In the genomic region with DNA sequence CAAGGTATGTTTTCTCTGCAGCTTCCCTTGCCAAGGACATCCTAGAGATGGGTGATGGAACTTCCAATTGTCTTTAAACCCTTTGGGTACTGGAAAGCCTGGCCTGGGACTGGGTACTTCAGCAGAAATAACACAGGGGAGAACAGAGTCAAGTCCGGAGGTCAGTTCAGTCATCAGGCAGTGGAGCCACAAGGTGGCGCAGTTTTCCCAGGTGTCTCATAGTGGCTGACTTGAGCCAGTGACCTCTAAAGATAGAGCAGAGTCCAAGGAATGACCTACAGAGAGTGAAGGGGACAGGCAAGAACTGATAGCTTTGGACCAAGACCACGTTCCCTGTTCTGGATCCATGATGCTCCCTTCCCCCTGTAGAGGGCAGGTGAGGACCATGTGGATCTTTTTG, we compare ENCODE assay signal across 16 cellular contexts. TPM values are rescaled to one million over a fixed set of nuclear protein-coding genes. Genes with fewer than 3 reads are reported as not detected.
DNase-seq lines count a peak whose midpoint lies in the region; ATAC-seq and TF ChIP-seq lines count a peak whose summit lies in the region.
"Not testable (repeated sequence)": the region's sequence is repeated elsewhere in the genome, so short reads cannot be mapped to it uniquely, and the experiment has no call there.
"Had no signal": no experiment of that assay in that cellular context is flagged by ENCODE, and none has a peak within 500 bp of the region (broad histone marks: within the 10 kb centered on the region; RNA-seq: fewer than 3 reads in every experiment).

No MANE protein-coding gene starts in this region.

- H4K20me1 ChIP-seq in Karpas-422 (ENCODE audit: insufficient read depth, low read depth, low read length); PC-3 (ENCODE audit: low read length): not testable (repeated sequence)

- not testable (repeated sequence) for H3K36me3 ChIP-seq in Karpas-422 (ENCODE audit: insufficient read depth, low read length); PC-3 (ENCODE audit: low read depth, low read length); testis (ENCODE audit: low read depth, missing control alignments)

- not testable (repeated sequence) for H3K4me1 ChIP-seq in Karpas-422 (ENCODE audit: low read length); PC-3 (ENCODE audit: insufficient read depth, low read length); testis

- CTCF ChIA-PET in PC-3 (lab: Charles Lee); MCF 10A (lab: Yijun Ruan, JAX): not testable (repeated sequence)

- 46 to 49% methylated on average over 3 of the region's 3 CpGs for WGBS in testis, 2 donors

- H3K27me3 ChIP-seq in Karpas-422 (ENCODE audit: low read length); PC-3 (ENCODE audit: low read length); testis: not testable (repeated sequence)

- TF ChIP-seq CTCF in C4-2B (conservative IDR thresholded peaks at IDR 0.05) (peak; percentile 43), GM12873 (IDR thresholded peaks at IDR 0.05; ENCODE audit: insufficient read depth, low read depth, low read length, missing control alignments) (peak; percentile 48), PC-3 (conservative IDR thresholded peaks at IDR 0.05; ENCODE audit: low read depth, low read length) (peak; percentile 43; the same call in 1 of the 2 replicates), MCF 10A (IDR thresholded peaks at IDR 0.05; ENCODE audit: unreplicated experiment) (peak; percentile 51), glutamatergic neuron (IDR thresholded peaks at IDR 0.05; ENCODE audit: partially characterized antibody, unreplicated experiment) (peak; percentile 67), testis (IDR thresholded peaks at IDR 0.05) (peak in 2 of 3 experiments; percentile 14 to 27)

- H3K9ac ChIP-seq in Karpas-422 (ENCODE audit: low read length); PC-3 (ENCODE audit: low read length): not testable (repeated sequence)

- intact Hi-C loops in PC-3 (cut with micrococcal nuclease); MCF 10A (cut with micrococcal nuclease); testis (cut with DNase I; ENCODE audit: low total_unique reads): not testable (repeated sequence)

- not testable (repeated sequence) for H3K4me3 ChIP-seq in Karpas-422 (ENCODE audit: low read length); PC-3 (ENCODE audit: low read length); testis

- not testable (repeated sequence) for H3K9me3 ChIP-seq in Karpas-422 (ENCODE audit: low read length); PC-3 (ENCODE audit: low read length); testis

- BruUV-seq in PC-3 (replicated peaks; lab: Mats Ljungman, UMichigan); MCF 10A (replicated peaks; lab: Mats Ljungman, UMichigan): not testable (repeated sequence)

- H3K4me3 Mint-ChIP-seq in MCF 10A (ENCODE audit: unreplicated experiment); glutamatergic neuron (ENCODE audit: unreplicated experiment): not testable (repeated sequence)

- not testable (repeated sequence) for H3F3A ChIP-seq in PC-3 (ENCODE audit: low read length, unreplicated experiment)

- not testable (repeated sequence) for H3K9me2 ChIP-seq in Karpas-422 (replicated peaks; ENCODE audit: insufficient read depth, low read length); PC-3 (replicated peaks; ENCODE audit: low read length)

- POLR2A ChIA-PET in PC-3 (lab: Charles Lee; ENCODE audit: unreplicated experiment); MCF 10A (lab: Yijun Ruan, JAX): not testable (repeated sequence)

- not testable (repeated sequence) for H3K9me3 Mint-ChIP-seq in MCF 10A (ENCODE audit: unreplicated experiment); glutamatergic neuron (ENCODE audit: unreplicated experiment)

- peaks cover 15% of the 10 kb centered on the region for H3K27me3 Mint-ChIP-seq in MCF 10A (ENCODE audit: insufficient read depth, unreplicated experiment)
- H3K27me3 Mint-ChIP-seq in glutamatergic neuron (ENCODE audit: unreplicated experiment): not testable (repeated sequence)

- not testable (repeated sequence) for H3K79me2 ChIP-seq in Karpas-422 (ENCODE audit: low read length); PC-3 (ENCODE audit: low read length)

- H3K27ac ChIP-seq in C4-2B; Karpas-422 (ENCODE audit: low read length); PC-3 (ENCODE audit: low read length); testis: not testable (repeated sequence)

- H3K4me1 Mint-ChIP-seq in MCF 10A (ENCODE audit: insufficient read depth, unreplicated experiment): peaks cover 28% of the 10 kb centered on the region
- not testable (repeated sequence) for H3K4me1 Mint-ChIP-seq in glutamatergic neuron (ENCODE audit: low read depth, unreplicated experiment)

- DNase-seq in Karpas-422: peak; percentile 44
- DNase-seq in PC-3: peak; percentile 22
- peak; percentile 27 for DNase-seq in activated CD4-positive, alpha-beta T cell treated with anti-CD3 and anti-CD28 coated beads for 48 hours
- DNase-seq in MCF 10A (ENCODE audit: unreplicated experiment): peak; percentile 30
- peak; percentile 72 for DNase-seq in glutamatergic neuron
- peak; percentile 54 for DNase-seq in testis

- not testable (repeated sequence) for H3K4me2 ChIP-seq in Karpas-422 (ENCODE audit: low read depth, low read length, poor library complexity, severe bottlenecking); PC-3 (ENCODE audit: low read length)

- not testable (repeated sequence) for H3K36me3 Mint-ChIP-seq in MCF 10A (ENCODE audit: insufficient read depth, unreplicated experiment); glutamatergic neuron (ENCODE audit: unreplicated experiment)

- not testable (repeated sequence) for H3K27ac Mint-ChIP-seq in MCF 10A (ENCODE audit: low read depth, unreplicated experiment); glutamatergic neuron (ENCODE audit: unreplicated experiment)

- H2AFZ ChIP-seq in Karpas-422 (ENCODE audit: low read length); PC-3 (ENCODE audit: low read length): not testable (repeated sequence)

- not testable (repeated sequence) for TF ChIP-seq POLR2A in testis (IDR thresholded peaks at IDR 0.05)

- ATAC-seq in PC-3: not testable (repeated sequence)

RNA-seq across cellular contexts. Expression of a gene that starts 6.8 kb away (rescaled TPM):
- not detected in 2 replicates for total RNA-seq in Karpas-422 (2014; rRNA removed; shearing (Covaris generic); ENCODE audit: low replicate concordance)
- total RNA-seq in PC-3 (2014; rRNA removed) (not detected in 2 replicates), MCF 10A (2022) (not detected in 2 replicates), glutamatergic neuron (ENCODE audit: unreplicated experiment) (not detected), testis (not detected)
- polyA plus RNA-seq in testis (ENCODE audit: insufficient read depth, low read depth, low replicate concordance): 4.6 TPM
- total RNA-seq: activated CD8-positive, alpha-beta memory T cell treated with anti-CD3 and anti-CD28 coated beads for 36 hours; activated naive CD4-positive, alpha-beta T cell treated with anti-CD3 and anti-CD28 coated beads, Interleukin-2, amount 50 U/mL, for 72 hours; left cardiac atrium; naive thymus-derived CD8-positive, alpha-beta T cell; ovary; sigmoid colon; T-helper 1 cell treated with Interleukin-12 subunit alpha and Interleukin-12 subunit beta and Interleukin-4 antibody, amounts not matched to agents 30 ng/mL and 1 ng/mL, for 36 hours; tibial nerve had no signal
- polyA plus RNA-seq: naive thymus-derived CD8-positive, alpha-beta T cell; ovary; sigmoid colon had no signal

RNA-seq across cellular contexts. Expression of a gene that starts 18.4 kb away (rescaled TPM):
- total RNA-seq in Karpas-422 (2014; rRNA removed; shearing (Covaris generic); ENCODE audit: low replicate concordance): not detected in 2 replicates
- total RNA-seq in PC-3 (2014; rRNA removed): not detected in 2 replicates
- total RNA-seq in MCF 10A (2022): not detected in 2 replicates
- total RNA-seq in glutamatergic neuron (ENCODE audit: unreplicated experiment): not detected
- 1 to 10 TPM in 1 of 2 donors, under 1 TPM in 1; 0.25 to 2.0 TPM for total RNA-seq in testis
- polyA plus RNA-seq in testis (ENCODE audit: insufficient read depth, low read depth, low replicate concordance): 5.8 TPM
- total RNA-seq: activated CD8-positive, alpha-beta memory T cell treated with anti-CD3 and anti-CD28 coated beads for 36 hours; left cardiac atrium; naive thymus-derived CD8-positive, alpha-beta T cell; ovary; sigmoid colon; T-helper 1 cell treated with Interleukin-12 subunit alpha and Interleukin-12 subunit beta and Interleukin-4 antibody, amounts not matched to agents 30 ng/mL and 1 ng/mL, for 36 hours; tibial nerve had no signal
- polyA plus RNA-seq: naive thymus-derived CD8-positive, alpha-beta T cell; sigmoid colon had no signal

Comparison
In these comparisons a context has a peak if more than half of its experiments do, and no peak if none do; other contexts are left out.
1. DNase-seq: peak in every context shown above with its lines; median percentile 72 in glutamatergic neuron; 54 in testis; 44 in Karpas-422; 30 in MCF 10A; 27 in activated CD4-positive, alpha-beta T cell treated with anti-CD3 and anti-CD28 coated beads for 48 hours; 22 in PC-3.